Comparison of ENCODE assay signal across 20 cellular contexts in genomic region chr11:1920909-1921575, GRCh38. TPM values are rescaled to one million over a fixed set of nuclear protein-coding genes. Genes with fewer than 3 reads are reported as not detected.
A peak's percentile ranks its signal among the peaks of the same experiment; 100 is the strongest.
DNase-seq lines count a peak whose midpoint lies in the region; FAIRE-seq and TF ChIP-seq lines count a peak whose summit lies in the region.
"Had no signal": no experiment of that assay in that cellular context is flagged by ENCODE, and none has a peak within 500 bp of the region (broad histone marks: within the 10 kb centered on the region; RNA-seq: fewer than 3 reads in every experiment).

No MANE protein-coding gene starts in this region.

- no peaks in the 10 kb centered on the region for H3K9me3 ChIP-seq in suprapubic skin
- H3K9me3 ChIP-seq: thyroid gland had no signal

- no peaks in the 10 kb centered on the region for H3K36me3 ChIP-seq in suprapubic skin
- H3K36me3 ChIP-seq: thyroid gland had no signal

- H3K27me3 ChIP-seq in suprapubic skin: no peaks in the 10 kb centered on the region
- H3K27me3 ChIP-seq: thyroid gland had no signal

- H3K4me3 ChIP-seq in suprapubic skin: no peak overlapping the region
- H3K4me3 ChIP-seq: thyroid gland had no signal

- peak overlapping the region; percentile 77 for H3K27ac ChIP-seq in RWPE1
- H3K27ac ChIP-seq in suprapubic skin: peak overlapping the region; percentile 12
- H3K27ac ChIP-seq: thyroid gland had no signal

- FAIRE-seq in urothelium cell line (lab: Jason Lieb, UNC): no peak
- FAIRE-seq: endometrium had no signal

- no peak for TF ChIP-seq POLR2A in suprapubic skin (IDR thresholded peaks at IDR 0.05)

- no peaks in the 10 kb centered on the region for H3K36me3 Mint-ChIP-seq in activated CD4-positive, alpha-beta T cell treated with anti-CD3 and anti-CD28 coated beads, Interleukin-2, amount 10 ng/mL, durations not matched to agents 7 days and 5 days (ENCODE audit: low read depth)

- H3K4me3 Mint-ChIP-seq in activated CD4-positive, alpha-beta T cell treated with anti-CD3 and anti-CD28 coated beads, Interleukin-2, amount 10 ng/mL, durations not matched to agents 7 days and 5 days: no peak overlapping the region

- TF ChIP-seq CTCF in RWPE1 (conservative IDR thresholded peaks at IDR 0.05; ENCODE audit: low read depth) (no peak), suprapubic skin (IDR thresholded peaks at IDR 0.05) (no peak)

- 43% methylated on average over 9 of the region's 21 CpGs for WGBS in suprapubic skin

- CTCF ChIA-PET in activated CD4-positive, alpha-beta T cell treated with anti-CD3 and anti-CD28 coated beads, Interleukin-2, amount 10 ng/mL, durations not matched to agents 7 days and 5 days (lab: Charles Lee): interaction anchor here (0.6 to 3.2 kb wide), 4 partner anchors 30 to 1018 kb away, joined by 3 to 18 read pairs (median 4); partner anchors contain the start of gene PRR33
- CTCF ChIA-PET in RWPE1 (lab: Yijun Ruan, JAX): interaction anchor here (0.5 to 3.3 kb wide), 6 partner anchors 15 to 268 kb away, joined by 3 to 18 read pairs (median 4); no protein-coding TSS in a partner anchor

- no peak for DNase-seq in activated CD4-positive, alpha-beta T cell treated with anti-CD3 and anti-CD28 coated beads, Interleukin-2, amount 10 ng/mL, durations not matched to agents 7 days and 5 days
- no peak for DNase-seq in activated CD4-positive, alpha-beta T cell treated with anti-CD3 and anti-CD28 coated beads, Interleukin-2, amount 50 U/mL, for 1 hour
- no peak for DNase-seq in RWPE1 (ENCODE audit: low spot score)
- DNase-seq in iPS-NIHi7 (ENCODE audit: extremely low spot score): peak; percentile 13
- peak in 1 of 2 donors; percentile 64 for DNase-seq in suprapubic skin (ENCODE audit: low spot score in 2 of 2)
- no peak for DNase-seq in GF-D8 (lab: John Stamatoyannopoulos, UW)
- no peak for DNase-seq in urothelium cell line (ENCODE audit: low spot score)
- no peak for DNase-seq in dermis blood vessel endothelial cell
- DNase-seq: activated CD4-positive, alpha-beta T cell treated with anti-CD3 and anti-CD28 coated beads, Interleukin-2, amount 50 U/mL, for 4 hours; activated effector memory CD4-positive, alpha-beta T cell treated with anti-CD3 and anti-CD28 coated beads, Interleukin-2, amount 50 U/mL, for 16 hours; DMS79; glutamatergic neuron; MV-4-11; NCI-H2227 treated with DMSO at 0.1 percent for 48 hours; OCI-M1; T-helper 2 cell; thyroid gland had no signal

- peaks cover 59% of the 10 kb centered on the region for H3K4me1 ChIP-seq in suprapubic skin

- peak overlapping the region; percentile 57 for H3K27ac Mint-ChIP-seq in activated CD4-positive, alpha-beta T cell treated with anti-CD3 and anti-CD28 coated beads, Interleukin-2, amount 10 ng/mL, durations not matched to agents 7 days and 5 days

- no peaks in the 10 kb centered on the region for H3K9me3 Mint-ChIP-seq in activated CD4-positive, alpha-beta T cell treated with anti-CD3 and anti-CD28 coated beads, Interleukin-2, amount 10 ng/mL, durations not matched to agents 7 days and 5 days

- no peaks in the 10 kb centered on the region for H3K27me3 Mint-ChIP-seq in activated CD4-positive, alpha-beta T cell treated with anti-CD3 and anti-CD28 coated beads, Interleukin-2, amount 10 ng/mL, durations not matched to agents 7 days and 5 days

- peaks cover 5% of the 10 kb centered on the region for H3K4me1 Mint-ChIP-seq in activated CD4-positive, alpha-beta T cell treated with anti-CD3 and anti-CD28 coated beads, Interleukin-2, amount 10 ng/mL, durations not matched to agents 7 days and 5 days

- no peak for TF ChIP-seq EP300 in suprapubic skin (IDR thresholded peaks at IDR 0.05)

- POLR2A ChIA-PET in activated CD4-positive, alpha-beta T cell treated with anti-CD3 and anti-CD28 coated beads, Interleukin-2, amount 10 ng/mL, durations not matched to agents 7 days and 5 days (lab: Charles Lee): no interaction called here
- POLR2A ChIA-PET in RWPE1 (lab: Yijun Ruan, JAX; ENCODE audit: low non-redundant PET): no interaction called here

RNA-seq across cellular contexts. Expression of gene TNNT3, which starts 1.5 kb away (rescaled TPM):
- 1 to 10 TPM; 3.7 to 5.4 TPM for total RNA-seq in activated CD4-positive, alpha-beta T cell treated with anti-CD3 and anti-CD28 coated beads, Interleukin-2, amount 10 ng/mL, durations not matched to agents 7 days and 5 days
- total RNA-seq in suprapubic skin: 10 to 100 TPM in 1 of 4 donors, 1 to 10 TPM in 3; 1.5 to 12.9 (median 4.8) TPM
- total RNA-seq in dermis blood vessel endothelial cell: not detected in 2 replicates
- total RNA-seq: bronchial epithelial cell, left lobe of liver had no signal

RNA-seq across cellular contexts. Expression of gene MRPL23, which starts 26.1 kb away (rescaled TPM):
- 100 to 1,000 TPM in 1 of 2 experiments, 10 to 100 TPM in 1; 77.5 to 106 TPM for total RNA-seq in activated CD4-positive, alpha-beta T cell treated with anti-CD3 and anti-CD28 coated beads, Interleukin-2, amount 10 ng/mL, durations not matched to agents 7 days and 5 days
- total RNA-seq in suprapubic skin (100 to 1,000 TPM in 2 of 4 donors, 10 to 100 TPM in 2; 76.9 to 115 (median 103) TPM), dermis blood vessel endothelial cell (74.5 and 128 TPM in 2 replicates)

RNA-seq across cellular contexts. Expression of gene PRR33, which starts 29.3 kb away (rescaled TPM):
- total RNA-seq in activated CD4-positive, alpha-beta T cell treated with anti-CD3 and anti-CD28 coated beads, Interleukin-2, amount 10 ng/mL, durations not matched to agents 7 days and 5 days: under 1 TPM in 1 of 2 experiments, not detected in 1; 0.05 TPM
- not detected for total RNA-seq in suprapubic skin
- not detected in 2 replicates for total RNA-seq in dermis blood vessel endothelial cell
- total RNA-seq: bronchial epithelial cell, left lobe of liver, thyroid gland had no signal
